In genomic region chr1:158930504-158930903, GRCh38 we compare ENCODE assay signal across 13 cellular contexts. TPM values are rescaled to one million over a fixed set of nuclear protein-coding genes. Genes with fewer than 3 reads are reported as not detected.
A peak's percentile ranks its signal among the peaks of the same experiment; 100 is the strongest.
DNase-seq lines count a peak whose midpoint lies in the region; ATAC-seq, FAIRE-seq and TF ChIP-seq lines count a peak whose summit lies in the region.
"Had no signal": no experiment of that assay in that cellular context is flagged by ENCODE, and none has a peak within 500 bp of the region (broad histone marks: within the 10 kb centered on the region; RNA-seq: fewer than 3 reads in every experiment).

No MANE protein-coding gene starts in this region.

- H2AFZ ChIP-seq in SU-DHL-6 (ENCODE audit: low read depth, low read length, severe bottlenecking): peak overlapping the region; percentile 75

- peaks cover 0 to 11% (median 3%) of the 10 kb centered on the region in 7 donors for H3K9me3 Mint-ChIP-seq in CD4-positive, CD25-positive, alpha-beta regulatory T cell
- peaks cover 3 to 7% of the 10 kb centered on the region in 2 donors for H3K9me3 Mint-ChIP-seq in activated T-cell treated with anti-CD3 and anti-CD28 coated beads, Interleukin-2, amount 50 U/mL, for 72 hours

- peaks cover 33% of the 10 kb centered on the region for H3K4me1 ChIP-seq in CD4-positive, CD25-positive, alpha-beta regulatory T cell (ENCODE audit: control insufficient read depth, insufficient read depth, low read length, poor library complexity, severe bottlenecking)
- H3K4me1 ChIP-seq in small intestine (ENCODE audit: control insufficient read depth in 2 of 2, insufficient read depth in 1 of 2, low read depth in 1 of 2, low read length in 1 of 2) (no peaks in the 10 kb centered on the region), HAP-1 (no peaks in the 10 kb centered on the region)
- H3K4me1 ChIP-seq: foreskin keratinocyte, left lung had no signal

- peak overlapping the region; percentile 98 for H3K4me3 ChIP-seq in CD4-positive, CD25-positive, alpha-beta regulatory T cell (ENCODE audit: low read depth, low read length)
- H3K4me3 ChIP-seq in SU-DHL-6 (ENCODE audit: insufficient read depth, low read length, poor library complexity, severe bottlenecking) (peak overlapping the region; percentile 66), small intestine (ENCODE audit: low read depth in 1 of 2, low read length in 2 of 2) (no peak overlapping the region), HAP-1 (no peak overlapping the region)
- H3K4me3 ChIP-seq: left lung had no signal

- FAIRE-seq in small intestine (lab: Jason Lieb, UNC): no peak
- FAIRE-seq: colon had no signal

- no peaks in the 10 kb centered on the region for H3K9me2 ChIP-seq in SU-DHL-6 (replicated peaks; ENCODE audit: insufficient read depth, low read length)

- H3K36me3 Mint-ChIP-seq in CD4-positive, CD25-positive, alpha-beta regulatory T cell: peaks cover 14% of the 10 kb centered on the region
- H3K36me3 Mint-ChIP-seq in activated T-cell treated with anti-CD3 and anti-CD28 coated beads, Interleukin-2, amount 50 U/mL, for 72 hours (ENCODE audit: insufficient read depth in 2 of 2): peaks cover 8 to 10% of the 10 kb centered on the region in 2 donors

- peak overlapping the region; percentile 58 for H3K9ac ChIP-seq in SU-DHL-6 (ENCODE audit: low read length)

- in situ Hi-C loops in HAP-1 (cut with MboI; ENCODE audit: low sequenced_read_pairs): no loop called here

- peak overlapping the region; percentile 77 for H3K27ac ChIP-seq in CD4-positive, CD25-positive, alpha-beta regulatory T cell (ENCODE audit: insufficient read depth, low read length, poor library complexity, severe bottlenecking)
- H3K27ac ChIP-seq in SU-DHL-6 (ENCODE audit: low read depth, low read length) (peak overlapping the region; percentile 92), small intestine (ENCODE audit: low read depth in 1 of 2, low read length in 1 of 2) (peak overlapping the region; percentile 26 to 60)
- H3K27ac ChIP-seq: foreskin keratinocyte, left lung had no signal

- H3K27me3 ChIP-seq in CD4-positive, CD25-positive, alpha-beta regulatory T cell (ENCODE audit: control insufficient read depth, insufficient read depth, low read length): no peaks in the 10 kb centered on the region
- H3K27me3 ChIP-seq in SU-DHL-6 (ENCODE audit: low read length): no peaks in the 10 kb centered on the region
- no peaks in the 10 kb centered on the region for H3K27me3 ChIP-seq in small intestine (ENCODE audit: control insufficient read depth in 2 of 2, insufficient read depth in 2 of 2, low read length in 2 of 2)
- no peaks in the 10 kb centered on the region for H3K27me3 ChIP-seq in HAP-1 (ENCODE audit: low read depth)
- H3K27me3 ChIP-seq: foreskin keratinocyte, left lung had no signal

- H3K27me3 Mint-ChIP-seq in CD4-positive, CD25-positive, alpha-beta regulatory T cell: no peaks in the 10 kb centered on the region
- H3K27me3 Mint-ChIP-seq in activated T-cell treated with anti-CD3 and anti-CD28 coated beads, Interleukin-2, amount 50 U/mL, for 72 hours (ENCODE audit: low read depth): peaks cover 7% of the 10 kb centered on the region

- peak overlapping the region; percentile 89 to 96 (median 94) for H3K27ac Mint-ChIP-seq in CD4-positive, CD25-positive, alpha-beta regulatory T cell
- H3K27ac Mint-ChIP-seq in activated T-cell treated with anti-CD3 and anti-CD28 coated beads, Interleukin-2, amount 50 U/mL, for 72 hours: peak overlapping the region; percentile 87
- H3K27ac Mint-ChIP-seq: HFFc6 had no signal

- no peak for TF ChIP-seq CTCF in SU-DHL-6 (IDR thresholded peaks at IDR 0.05; ENCODE audit: insufficient read depth, low read length, poor library complexity, severe bottlenecking)

- peak overlapping the region; percentile 100 for H3K4me2 ChIP-seq in SU-DHL-6 (ENCODE audit: low read depth, low read length, poor library complexity, severe bottlenecking)

- ATAC-seq in CD4-positive, CD25-positive, alpha-beta regulatory T cell (ENCODE audit: low read depth in 2 of 2): peak; percentile 70 to 78
- ATAC-seq in activated T-cell treated with anti-CD3 and anti-CD28 coated beads, Interleukin-2, amount 50 U/mL, for 72 hours (replicated peaks in 1 of 2): peak; percentile 36 to 73
- ATAC-seq in HG03442 (IDR thresholded peaks at IDR 0.05; ENCODE audit: unreplicated experiment) (no peak), HG02970 (IDR thresholded peaks at IDR 0.05; ENCODE audit: low FRiP score, unreplicated experiment) (no peak)
- ATAC-seq: foreskin keratinocyte, left lung had no signal

- peaks cover 5% of the 10 kb centered on the region in 2 experiments for H3K9me3 ChIP-seq in CD4-positive, CD25-positive, alpha-beta regulatory T cell (ENCODE audit: control insufficient read depth in 2 of 2, low read length in 2 of 2)
- no peaks in the 10 kb centered on the region for H3K9me3 ChIP-seq in SU-DHL-6 (ENCODE audit: insufficient read depth, low read length)
- no peaks in the 10 kb centered on the region for H3K9me3 ChIP-seq in small intestine (ENCODE audit: control insufficient read depth, low read depth)
- H3K9me3 ChIP-seq in HAP-1: no peaks in the 10 kb centered on the region

- H3K4me1 Mint-ChIP-seq in CD4-positive, CD25-positive, alpha-beta regulatory T cell: peaks cover 22 to 35% (median 30%) of the 10 kb centered on the region in 4 donors
- H3K4me1 Mint-ChIP-seq in activated T-cell treated with anti-CD3 and anti-CD28 coated beads, Interleukin-2, amount 50 U/mL, for 72 hours (ENCODE audit: low read depth): peaks cover 32% of the 10 kb centered on the region

- H4K20me1 ChIP-seq in SU-DHL-6 (ENCODE audit: low read depth, low read length): no peaks in the 10 kb centered on the region

- peak in 2 of 3 donors; percentile 76 to 89 for DNase-seq in CD4-positive, CD25-positive, alpha-beta regulatory T cell
- peak; percentile 9 to 22 for DNase-seq in activated T-cell treated with anti-CD3 and anti-CD28 coated beads, Interleukin-2, amount 50 U/mL, for 72 hours
- DNase-seq in small intestine (peak; percentile 43), HAP-1 (ENCODE audit: low spot score in 2 of 2) (no peak), AML-193 (lab: John Stamatoyannopoulos, UW) (no peak)
- DNase-seq: foreskin keratinocyte, HFFc6, left lung, NCI-H1436 treated with DMSO at 0.1 percent for 48 hours had no signal

- 69 to 78% (median 71%) methylated on average over 5 of the region's 5 CpGs for WGBS in small intestine, 3 donors

- peaks cover 38% of the 10 kb centered on the region for H3K79me2 ChIP-seq in SU-DHL-6 (ENCODE audit: insufficient read depth, low read length)

- H3K36me3 ChIP-seq in CD4-positive, CD25-positive, alpha-beta regulatory T cell (ENCODE audit: control insufficient read depth, insufficient read depth, low read length): peaks cover 3% of the 10 kb centered on the region
- H3K36me3 ChIP-seq in SU-DHL-6 (ENCODE audit: low read length): no peaks in the 10 kb centered on the region
- H3K36me3 ChIP-seq in small intestine (ENCODE audit: control insufficient read depth in 2 of 2, insufficient read depth in 2 of 2, low read length in 2 of 2): no peaks in the 10 kb centered on the region
- H3K36me3 ChIP-seq in HAP-1 (replicated peaks): no peaks in the 10 kb centered on the region
- H3K36me3 ChIP-seq: left lung had no signal

- peaks cover 23% of the 10 kb centered on the region for H3F3A ChIP-seq in SU-DHL-6 (ENCODE audit: insufficient read depth)

- peak overlapping the region; percentile 100 for H3K4me3 Mint-ChIP-seq in CD4-positive, CD25-positive, alpha-beta regulatory T cell
- H3K4me3 Mint-ChIP-seq in activated T-cell treated with anti-CD3 and anti-CD28 coated beads, Interleukin-2, amount 50 U/mL, for 72 hours: peak overlapping the region; percentile 6 to 89
- H3K4me3 Mint-ChIP-seq: HFFc6 had no signal

RNA-seq across cellular contexts. Expression of gene PYHIN1, which starts 0.8 kb away (rescaled TPM):
- total RNA-seq in CD4-positive, CD25-positive, alpha-beta regulatory T cell: 97.3 TPM
- polyA plus RNA-seq in CD4-positive, CD25-positive, alpha-beta regulatory T cell: 100 to 1,000 TPM in 2 of 4 donors, 10 to 100 TPM in 2; 98.0 to 112 (median 102) TPM
- total RNA-seq in activated T-cell treated with anti-CD3 and anti-CD28 coated beads, Interleukin-2, amount 50 U/mL, for 72 hours: 10 to 100 TPM; 11.5 to 23.0 TPM
- under 1 TPM; 0.55 to 0.81 (median 0.67) TPM for polyA plus RNA-seq in small intestine
- total RNA-seq: HFFc6 had no signal

Comparison
In these comparisons a context has a peak if more than half of its experiments do, and no peak if none do; other contexts are left out.
1. ATAC-seq: peak in CD4-positive, CD25-positive, alpha-beta regulatory T cell (2 of 2) and activated T-cell treated with anti-CD3 and anti-CD28 coated beads, Interleukin-2, amount 50 U/mL, for 72 hours (2 of 2); none in HG03442 (single experiment) and HG02970 (single experiment).
2. DNase-seq: peak in CD4-positive, CD25-positive, alpha-beta regulatory T cell (2 of 3), activated T-cell treated with anti-CD3 and anti-CD28 coated beads, Interleukin-2, amount 50 U/mL, for 72 hours (2 of 2) and small intestine (single experiment); none in HAP-1 (0 of 2) and AML-193 (0 of 2).
3. H3K4me3 ChIP-seq: peak in CD4-positive, CD25-positive, alpha-beta regulatory T cell (single experiment) and SU-DHL-6 (single experiment); none in small intestine (0 of 2) and HAP-1 (single experiment).
4. Peak in every context shown above with its lines, with median percentiles within 50 percentile points of each other: H3K27ac ChIP-seq.